ENCODE assay signal across 8 cellular contexts in genomic region chr3:51539291-51539891, GRCh38. TPM values are rescaled to one million over a fixed set of nuclear protein-coding genes. Genes with fewer than 3 reads are reported as not detected.
DNase-seq lines count a peak whose midpoint lies in the region; ATAC-seq and TF ChIP-seq lines count a peak whose summit lies in the region.

No MANE protein-coding gene starts in this region.

- H3K36me3 ChIP-seq in CD8-positive, alpha-beta memory T cell (ENCODE audit: insufficient read depth, low read length), result no peaks in the 10 kb centered on the region
- no peaks in the 10 kb centered on the region for H3K36me3 ChIP-seq in GM23338 (ENCODE audit: insufficient read depth)
- peaks cover 20% of the 10 kb centered on the region for H3K36me3 ChIP-seq in left ventricle myocardium inferior
- H3K36me3 ChIP-seq in psoas muscle (ENCODE audit: insufficient read depth in 1 of 2, low read depth in 1 of 2), result peaks cover 4 to 34% of the 10 kb centered on the region in 2 donors

- peak overlapping the region; percentile 97 for H3K4me3 ChIP-seq in CD8-positive, alpha-beta memory T cell (ENCODE audit: low read length)
- H3K4me3 ChIP-seq in GM23338 (peak overlapping the region; percentile 99), left ventricle myocardium inferior (peak overlapping the region; percentile 91), psoas muscle (peak overlapping the region; percentile 100)

- H3K4me2 ChIP-seq in GM23338, result peak overlapping the region; percentile 85

- no peaks in the 10 kb centered on the region for H3K9me2 ChIP-seq in GM23338 (ENCODE audit: insufficient read depth)

- POLR2A ChIA-PET in CD8-positive, alpha-beta memory T cell (lab: Charles Lee), result interaction anchor here (0.5 to 1.1 kb wide), 4 partner anchors 39 to 142 kb away, joined by 3 to 6 read pairs (median 6); no protein-coding TSS in a partner anchor
- POLR2A ChIA-PET in activated naive CD8-positive, alpha-beta T cell treated with anti-CD3 and anti-CD28 coated beads, Interleukin-2, amount 10 ng/mL, durations not matched to agents 7 days and 5 days (lab: Charles Lee), result interaction anchor here (0.6 to 2.8 kb wide), 5 partner anchors 18 to 142 kb away, joined by 3 to 14 read pairs (median 5); partner anchors contain the start of gene DCAF1

- no peaks in the 10 kb centered on the region for H3K27me3 ChIP-seq in CD8-positive, alpha-beta memory T cell (ENCODE audit: insufficient read depth, low read length, poor library complexity, severe bottlenecking)
- H3K27me3 ChIP-seq in GM23338 (ENCODE audit: insufficient read depth), result no peaks in the 10 kb centered on the region
- H3K27me3 ChIP-seq in left ventricle myocardium inferior (ENCODE audit: low read depth), result no peaks in the 10 kb centered on the region
- no peaks in the 10 kb centered on the region for H3K27me3 ChIP-seq in psoas muscle (ENCODE audit: insufficient read depth in 3 of 3, low read length in 2 of 3)

- CTCF ChIA-PET in CD8-positive, alpha-beta memory T cell (lab: Charles Lee), result interaction anchor here (1.2 to 2.4 kb wide), 4 partner anchors 17 to 142 kb away, joined by 4 to 12 read pairs (median 6); no protein-coding TSS in a partner anchor

- peak overlapping the region; percentile 72 to 97 (median 90) for H3K27ac Mint-ChIP-seq in CD8-positive, alpha-beta memory T cell
- peak overlapping the region; percentile 84 for H3K27ac Mint-ChIP-seq in GM23338
- H3K27ac Mint-ChIP-seq in activated naive CD8-positive, alpha-beta T cell treated with anti-CD3 and anti-CD28 coated beads, Interleukin-2, amount 10 ng/mL, durations not matched to agents 7 days and 5 days, result peak overlapping the region; percentile 85

- peak overlapping the region; percentile 74; the same call in 1 of the 2 replicates for H2AFZ ChIP-seq in GM23338

- peaks cover 9% of the 10 kb centered on the region; the same call in 1 of the 2 replicates for H3F3A ChIP-seq in GM23338 (replicated peaks; ENCODE audit: low read depth)

- ATAC-seq in GM23338, result peak; percentile 38
- ATAC-seq in activated naive CD8-positive, alpha-beta T cell treated with anti-CD3 and anti-CD28 coated beads, Interleukin-2, amount 10 ng/mL, durations not matched to agents 7 days and 5 days (ENCODE audit: low read depth), result peak; percentile 35
- ATAC-seq in psoas muscle, result peak; percentile 22 to 48 (median 30)
- no peak for ATAC-seq in GM19463 (IDR thresholded peaks at IDR 0.05; ENCODE audit: unreplicated experiment)

- TF ChIP-seq CTCF in GM23338 (conservative IDR thresholded peaks at IDR 0.05; ENCODE audit: low read depth in 2 of 2) (no peak), left ventricle myocardium inferior (IDR thresholded peaks at IDR 0.05; ENCODE audit: borderline replicate concordance) (no peak), psoas muscle (IDR thresholded peaks at IDR 0.05) (no peak)

- no peaks in the 10 kb centered on the region for H3K9me3 ChIP-seq in CD8-positive, alpha-beta memory T cell (ENCODE audit: low read length)
- H3K9me3 ChIP-seq in left ventricle myocardium inferior (replicated peaks) (no peaks in the 10 kb centered on the region), psoas muscle (no peaks in the 10 kb centered on the region)

- intact Hi-C loops in left ventricle myocardium inferior (cut with micrococcal nuclease) (no loop called here), psoas muscle (cut with DNase I) (loop anchor here in 1 of 2 donors (5.0 kb wide), 1 partner anchor 37 kb away; the partner anchor contains the start of gene DCAF1)

- H3K4me1 Mint-ChIP-seq in CD8-positive, alpha-beta memory T cell, result peaks cover 44 to 57% (median 47%) of the 10 kb centered on the region in 3 donors
- H3K4me1 Mint-ChIP-seq in GM23338, result peaks cover 11% of the 10 kb centered on the region
- H3K4me1 Mint-ChIP-seq in activated naive CD8-positive, alpha-beta T cell treated with anti-CD3 and anti-CD28 coated beads, Interleukin-2, amount 10 ng/mL, durations not matched to agents 7 days and 5 days, result peaks cover 26% of the 10 kb centered on the region

- peaks cover 0 to 3% of the 10 kb centered on the region in 2 donors for H3K27me3 Mint-ChIP-seq in CD8-positive, alpha-beta memory T cell
- peaks cover 14% of the 10 kb centered on the region for H3K27me3 Mint-ChIP-seq in GM23338 (ENCODE audit: insufficient read depth, low read depth, poor library complexity)
- H3K27me3 Mint-ChIP-seq in activated naive CD8-positive, alpha-beta T cell treated with anti-CD3 and anti-CD28 coated beads, Interleukin-2, amount 10 ng/mL, durations not matched to agents 7 days and 5 days, result no peaks in the 10 kb centered on the region

- H3K4me1 ChIP-seq in CD8-positive, alpha-beta memory T cell (ENCODE audit: insufficient read depth, low read length), result peaks cover 21% of the 10 kb centered on the region
- H3K4me1 ChIP-seq in GM23338 (ENCODE audit: insufficient read depth) (peaks cover 15% of the 10 kb centered on the region), left ventricle myocardium inferior (peaks cover 44% of the 10 kb centered on the region), psoas muscle (peaks cover 17% of the 10 kb centered on the region)

- peaks cover 57% of the 10 kb centered on the region for H3K79me2 ChIP-seq in GM23338 (replicated peaks; ENCODE audit: insufficient read depth)

- H3K36me3 Mint-ChIP-seq in CD8-positive, alpha-beta memory T cell, result peaks cover 0 to 29% (median 2%) of the 10 kb centered on the region in 3 donors
- H3K36me3 Mint-ChIP-seq in GM23338 (ENCODE audit: low read depth), result peaks cover 13% of the 10 kb centered on the region; the same call in 2 of the 3 replicates
- H3K36me3 Mint-ChIP-seq in activated naive CD8-positive, alpha-beta T cell treated with anti-CD3 and anti-CD28 coated beads, Interleukin-2, amount 10 ng/mL, durations not matched to agents 7 days and 5 days, result peaks cover 7% of the 10 kb centered on the region

- DNase-seq in CD8-positive, alpha-beta memory T cell, result peak in 4 of 5 donors; percentile 1 to 45 (median 9)
- DNase-seq in GM23338 (ENCODE audit: low spot score), result peak; percentile 59
- DNase-seq in OCI-M1 (lab: John Stamatoyannopoulos, UW), result peak; percentile 56
- peak; percentile 39 for DNase-seq in activated naive CD8-positive, alpha-beta T cell treated with anti-CD3 and anti-CD28 coated beads, Interleukin-2, amount 10 ng/mL, durations not matched to agents 7 days and 5 days
- DNase-seq in left ventricle myocardium inferior, result no peak
- no peak for DNase-seq in psoas muscle
- no peak for DNase-seq in NK-92 (lab: John Stamatoyannopoulos, UW; ENCODE audit: unreplicated experiment)

- 1% methylated on average over 10 of the region's 10 CpGs for WGBS in psoas muscle, 3 donors

- H3K27ac ChIP-seq in CD8-positive, alpha-beta memory T cell (ENCODE audit: low read depth, low read length), result peak overlapping the region; percentile 80
- H3K27ac ChIP-seq in GM23338 (ENCODE audit: low read depth) (peak overlapping the region; percentile 89), left ventricle myocardium inferior (replicated peaks) (peak overlapping the region; percentile 90), psoas muscle (peak overlapping the region; percentile 91)

- no peaks in the 10 kb centered on the region for H3K9me3 Mint-ChIP-seq in CD8-positive, alpha-beta memory T cell
- H3K9me3 Mint-ChIP-seq in GM23338, result no peaks in the 10 kb centered on the region
- H3K9me3 Mint-ChIP-seq in activated naive CD8-positive, alpha-beta T cell treated with anti-CD3 and anti-CD28 coated beads, Interleukin-2, amount 10 ng/mL, durations not matched to agents 7 days and 5 days, result no peaks in the 10 kb centered on the region

- peaks cover 10% of the 10 kb centered on the region for H4K20me1 ChIP-seq in GM23338 (replicated peaks; ENCODE audit: insufficient read depth)

- H3K4me3 Mint-ChIP-seq in CD8-positive, alpha-beta memory T cell, result peak overlapping the region; percentile 80 to 95 (median 85)
- peak overlapping the region; percentile 82 for H3K4me3 Mint-ChIP-seq in GM23338
- peak overlapping the region; percentile 84 for H3K4me3 Mint-ChIP-seq in activated naive CD8-positive, alpha-beta T cell treated with anti-CD3 and anti-CD28 coated beads, Interleukin-2, amount 10 ng/mL, durations not matched to agents 7 days and 5 days

TF ChIP-seq in GM23338, 12 proteins besides CTCF, POLR2A, EP300 and RAD21 (continues in another document):
- TF ChIP-seq ETS1 (IDR thresholded peaks at IDR 0.05) (no peak), EZH2phosphoT487 (IDR thresholded peaks at IDR 0.05; ENCODE audit: unreplicated experiment) (no peak)

RNA-seq across cellular contexts. Expression of gene RAD54L2, which starts 0.9 kb away (rescaled TPM):
- total RNA-seq in CD8-positive, alpha-beta memory T cell, result 10 to 100 TPM; 35.3 to 36.2 TPM
- 17.9 TPM for polyA plus RNA-seq in CD8-positive, alpha-beta memory T cell
- total RNA-seq in GM23338 (2014; rRNA removed; shearing (Covaris generic)), result 27.7 and 29.2 TPM in 2 replicates
- polyA plus RNA-seq in GM23338 (2016; fragmentation: Nextera tagmentation; extraction: Ambion mirVana) (9.2 and 9.4 TPM in 2 replicates), psoas muscle (1 to 10 TPM; 2.1 to 9.4 (median 2.8) TPM)
- 10 to 100 TPM; 29.8 to 32.7 TPM for total RNA-seq in activated naive CD8-positive, alpha-beta T cell treated with anti-CD3 and anti-CD28 coated beads, Interleukin-2, amount 10 ng/mL, durations not matched to agents 7 days and 5 days
- total RNA-seq in left ventricle myocardium inferior (9.8 TPM), psoas muscle (10 to 100 TPM; 11.4 to 15.6 (median 13.5) TPM)

RNA-seq across cellular contexts. Expression of gene DCAF1, which starts 39.6 kb away (rescaled TPM):
- total RNA-seq in CD8-positive, alpha-beta memory T cell, result 10 to 100 TPM; 45.5 TPM
- 16.7 TPM for polyA plus RNA-seq in CD8-positive, alpha-beta memory T cell
- total RNA-seq in GM23338 (2014; rRNA removed; shearing (Covaris generic)), result 25.5 and 28.1 TPM in 2 replicates
- 10.8 and 12.5 TPM in 2 replicates for polyA plus RNA-seq in GM23338 (2016; fragmentation: Nextera tagmentation; extraction: Ambion mirVana)
- 10 to 100 TPM; 33.3 to 35.4 TPM for total RNA-seq in activated naive CD8-positive, alpha-beta T cell treated with anti-CD3 and anti-CD28 coated beads, Interleukin-2, amount 10 ng/mL, durations not matched to agents 7 days and 5 days
- total RNA-seq in left ventricle myocardium inferior, result 15.8 TPM
- total RNA-seq in psoas muscle, result 10 to 100 TPM; 26.3 to 36.5 (median 28.7) TPM
- 10 to 100 TPM; 14.1 to 26.7 (median 15.4) TPM for polyA plus RNA-seq in psoas muscle

Comparison
In these comparisons a context has a peak if more than half of its experiments do, and no peak if none do; other contexts are left out.
1. DNase-seq: peak in CD8-positive, alpha-beta memory T cell (4 of 5), GM23338 (single experiment), OCI-M1 (single experiment) and activated naive CD8-positive, alpha-beta T cell treated with anti-CD3 and anti-CD28 coated beads, Interleukin-2, amount 10 ng/mL, durations not matched to agents 7 days and 5 days (single experiment); none in left ventricle myocardium inferior (single experiment), psoas muscle (0 of 2) and NK-92 (single experiment).
2. Peak in every context shown above with its lines, with median percentiles within 50 percentile points of each other: H3K27ac ChIP-seq, H3K4me3 ChIP-seq, H3K27ac Mint-ChIP-seq and H3K4me3 Mint-ChIP-seq.